In genomic region chr22:23416291-23416690, GRCh38 we compare ENCODE assay signal across 8 cellular contexts.
DNase-seq lines count a peak whose midpoint lies in the region; ATAC-seq, FAIRE-seq and TF ChIP-seq lines count a peak whose summit lies in the region.
"Not testable (repeated sequence)": the region's sequence is repeated elsewhere in the genome, so short reads cannot be mapped to it uniquely, and the experiment has no call there.

No MANE protein-coding gene starts in this region.

- H3K4me1 Mint-ChIP-seq in GM23338: not testable (repeated sequence)
- peaks cover 33% of the 10 kb centered on the region for H3K4me1 Mint-ChIP-seq in astrocyte (ENCODE audit: low read depth, unreplicated experiment)
- peaks cover 31% of the 10 kb centered on the region for H3K4me1 Mint-ChIP-seq in chondrocyte (ENCODE audit: low read depth)
- peaks cover 69% of the 10 kb centered on the region for H3K4me1 Mint-ChIP-seq in mesothelial cell of epicardium
- peaks cover 40% of the 10 kb centered on the region for H3K4me1 Mint-ChIP-seq in type B pancreatic cell (ENCODE audit: unreplicated experiment)

- intact Hi-C loops in HepG2 (cut with micrococcal nuclease; ENCODE audit: unreplicated experiment): not testable (repeated sequence)

- not testable (repeated sequence) for H3K27me3 ChIP-seq in GM23338 (ENCODE audit: insufficient read depth); astrocyte (ENCODE audit: insufficient read depth, low read length); trophoblast cell (ENCODE audit: insufficient read depth, low read length)
- H3K27me3 ChIP-seq in HepG2 (ENCODE audit: control insufficient read depth in 1 of 2, insufficient read depth in 2 of 2, low read length in 2 of 2): peaks cover 3 to 42% of the 10 kb centered on the region in 2 experiments; a peak in 2 of 5 replicates

- H2BK120ac ChIP-seq in trophoblast cell (ENCODE audit: insufficient read depth, low read length, poor library complexity): not testable (repeated sequence)

- not testable (repeated sequence) for H4K8ac ChIP-seq in trophoblast cell (ENCODE audit: low read depth, low read length)

- H3K79me2 ChIP-seq in GM23338 (replicated peaks; ENCODE audit: insufficient read depth); astrocyte (ENCODE audit: insufficient read depth, low read length); HepG2 (ENCODE audit: insufficient read depth, low read length); trophoblast cell (ENCODE audit: control insufficient read depth, insufficient read depth, low read length, poor library complexity): not testable (repeated sequence)

- TF ChIP-seq RAD21 in HepG2 (CRISPR knock-in tag; IDR thresholded peaks at IDR 0.05): not testable (repeated sequence)

- DNase-seq in GM23338 (ENCODE audit: low spot score); astrocyte (ENCODE audit: low read depth); chondrocyte (ENCODE audit: low spot score); HepG2 (ENCODE audit: low spot score); mesothelial cell of epicardium (ENCODE audit: low spot score in 2 of 2, unreplicated experiment in 2 of 2); trophoblast cell: not testable (repeated sequence)
- peak; percentile 54 for DNase-seq in islet precursor cell
- peak; percentile 34 for DNase-seq in type B pancreatic cell (ENCODE audit: extremely low spot score, unreplicated experiment)

- not testable (repeated sequence) for H3K4me1 ChIP-seq in GM23338 (ENCODE audit: insufficient read depth); astrocyte (ENCODE audit: insufficient read depth, low read length); HepG2 (ENCODE audit: insufficient read depth, low read length)
- peaks cover 24 to 26% of the 10 kb centered on the region in 2 experiments for H3K4me1 ChIP-seq in trophoblast cell (ENCODE audit: control insufficient read depth in 1 of 2, insufficient read depth in 2 of 2, low read length in 2 of 2)

- ATAC-seq in GM23338: peak; percentile 27; the same call in 2 of the 3 replicates
- not testable (repeated sequence) for ATAC-seq in HepG2

- H3K9me2 ChIP-seq in GM23338 (ENCODE audit: insufficient read depth): not testable (repeated sequence)

- TF ChIP-seq POLR2A in HepG2 (IDR thresholded peaks at IDR 0.05; ENCODE audit: insufficient read depth in 1 of 2, low read depth in 2 of 2, low read length in 2 of 2): not testable (repeated sequence)

- H2BK12ac ChIP-seq in trophoblast cell (ENCODE audit: low read length): peak overlapping the region; percentile 72

- H3K4me3 Mint-ChIP-seq in GM23338; astrocyte (ENCODE audit: unreplicated experiment); chondrocyte (ENCODE audit: unreplicated experiment); mesothelial cell of epicardium; type B pancreatic cell: not testable (repeated sequence)

- not testable (repeated sequence) for H2AK5ac ChIP-seq in trophoblast cell (ENCODE audit: low read length)

- not testable (repeated sequence) for H3K27ac Mint-ChIP-seq in GM23338, type B pancreatic cell
- H3K27ac Mint-ChIP-seq in astrocyte (ENCODE audit: unreplicated experiment) (peak overlapping the region; percentile 48), chondrocyte (ENCODE audit: unreplicated experiment) (peak overlapping the region; percentile 75), mesothelial cell of epicardium (peak overlapping the region; percentile 27)

- not testable (repeated sequence) for H3K4me3 ChIP-seq in GM23338; astrocyte (ENCODE audit: insufficient read depth, low read depth, low read length); HepG2 (replicated peaks in 1 of 3; ENCODE audit: insufficient read depth in 1 of 3, low read depth in 2 of 3, low read length in 3 of 3); trophoblast cell (ENCODE audit: low read depth, low read length)

- not testable (repeated sequence) for TF ChIP-seq EP300 in HepG2 (IDR thresholded peaks at IDR 0.05; ENCODE audit: low read depth in 2 of 2, low read length in 2 of 2); HepG2 (CRISPR knock-in tag; IDR thresholded peaks at IDR 0.05; ENCODE audit: borderline replicate concordance)

- H3K18ac ChIP-seq in trophoblast cell (ENCODE audit: low read length): not testable (repeated sequence)

- in situ Hi-C loops in HepG2 (cut with HindIII; ENCODE audit: extremely low pct_ligation_motif_present, low pct_unique_long_range_greater_than_20kb): not testable (repeated sequence)

- not testable (repeated sequence) for H4K20me1 ChIP-seq in GM23338 (replicated peaks; ENCODE audit: insufficient read depth); astrocyte (ENCODE audit: insufficient read depth, low read length); HepG2 (ENCODE audit: insufficient read depth, low read length)

- H4K12ac ChIP-seq in trophoblast cell (ENCODE audit: low read depth, low read length): not testable (repeated sequence)

- H3K36me3 ChIP-seq in GM23338 (ENCODE audit: insufficient read depth); astrocyte (ENCODE audit: insufficient read depth, low read length); HepG2 (replicated peaks in 1 of 2; ENCODE audit: control insufficient read depth in 1 of 2, insufficient read depth in 2 of 2, low read length in 2 of 2); trophoblast cell (ENCODE audit: control insufficient read depth in 1 of 2, insufficient read depth in 2 of 2, low read length in 2 of 2): not testable (repeated sequence)

- POLR2A ChIA-PET in HepG2 (lab: Yijun Ruan, JAX): not testable (repeated sequence)

- H3K4ac ChIP-seq in trophoblast cell (ENCODE audit: low read depth, low read length): not testable (repeated sequence)

- BruUV-seq in HepG2 (replicated peaks; lab: Mats Ljungman, UMichigan): not testable (repeated sequence)

- not testable (repeated sequence) for H2BK5ac ChIP-seq in trophoblast cell (ENCODE audit: low read depth, low read length, poor library complexity)

- H2AFZ ChIP-seq in GM23338; astrocyte (ENCODE audit: low read depth, low read length); HepG2 (ENCODE audit: low read length); trophoblast cell (ENCODE audit: insufficient read depth, low read length, poor library complexity): not testable (repeated sequence)

- TF ChIP-seq CTCF in GM23338 (conservative IDR thresholded peaks at IDR 0.05; ENCODE audit: low read depth in 2 of 2); astrocyte (IDR thresholded peaks at IDR 0.05; ENCODE audit: insufficient read depth, low read depth, low read length); chondrocyte (IDR thresholded peaks at IDR 0.05); HepG2 (CRISPR knock-in tag; IDR thresholded peaks at IDR 0.05); mesothelial cell of epicardium (IDR thresholded peaks at IDR 0.05; ENCODE audit: unreplicated experiment); type B pancreatic cell (conservative IDR thresholded peaks at IDR 0.05): not testable (repeated sequence)

- not testable (repeated sequence) for H3K36me3 Mint-ChIP-seq in GM23338 (ENCODE audit: low read depth); astrocyte (ENCODE audit: low read depth, unreplicated experiment); chondrocyte (ENCODE audit: low read depth); mesothelial cell of epicardium; type B pancreatic cell

- not testable (repeated sequence) for H3K23ac ChIP-seq in trophoblast cell (ENCODE audit: low read length)

- not testable (repeated sequence) for H3K9me3 ChIP-seq in astrocyte (ENCODE audit: insufficient read depth, low read depth, low read length); HepG2 (ENCODE audit: low read length); trophoblast cell (ENCODE audit: insufficient read depth, low read depth, low read length)

- 20% methylated on average over 1 of the region's 5 CpGs for WGBS in HepG2 (ENCODE audit: low lambda C conversion rate)
- WGBS in trophoblast cell (ENCODE audit: extremely low coverage, insufficient coverage, insufficient read length): no CpG with 5 or more reads among the region's 5 CpGs

- CTCF ChIA-PET in HepG2 (lab: Yijun Ruan, JAX; ENCODE audit: low intra/inter-chr PET ratio, low total read pairs): not testable (repeated sequence)

- not testable (repeated sequence) for FAIRE-seq in astrocyte (lab: Jason Lieb, UNC)
- FAIRE-seq in HepG2 (lab: Jason Lieb, UNC): peak; percentile 34

- not testable (repeated sequence) for H3K14ac ChIP-seq in trophoblast cell (ENCODE audit: low read length)

- not testable (repeated sequence) for H3K4me2 ChIP-seq in GM23338; astrocyte (ENCODE audit: low read length); HepG2 (ENCODE audit: low read depth, low read length); trophoblast cell (ENCODE audit: low read length)

- H4K91ac ChIP-seq in trophoblast cell (ENCODE audit: low read depth, low read length): peak overlapping the region; percentile 52

- H3K27ac ChIP-seq in GM23338 (ENCODE audit: low read depth); astrocyte (ENCODE audit: low read depth, low read length); HepG2 (ENCODE audit: extremely low read length, insufficient read depth, low read length); trophoblast cell (ENCODE audit: low read depth, low read length): not testable (repeated sequence)

- H3K27me3 Mint-ChIP-seq in GM23338 (ENCODE audit: insufficient read depth, low read depth, poor library complexity); chondrocyte (ENCODE audit: low read depth); mesothelial cell of epicardium (ENCODE audit: low read depth); type B pancreatic cell: not testable (repeated sequence)
- peaks cover 10% of the 10 kb centered on the region for H3K27me3 Mint-ChIP-seq in astrocyte (ENCODE audit: low read depth, unreplicated experiment)

- H3K9me3 Mint-ChIP-seq in GM23338; astrocyte (ENCODE audit: unreplicated experiment); chondrocyte (ENCODE audit: low read depth); mesothelial cell of epicardium; type B pancreatic cell: not testable (repeated sequence)

- H3K79me1 ChIP-seq in trophoblast cell (ENCODE audit: low read length): not testable (repeated sequence)

- H3F3A ChIP-seq in GM23338 (replicated peaks; ENCODE audit: low read depth): not testable (repeated sequence)

- not testable (repeated sequence) for H3K9ac ChIP-seq in astrocyte (ENCODE audit: low read length); HepG2 (ENCODE audit: insufficient read depth, low read depth, low read length); trophoblast cell (ENCODE audit: low read length)
